16 cellular contexts compared by ENCODE assay signal in the genomic region with DNA sequence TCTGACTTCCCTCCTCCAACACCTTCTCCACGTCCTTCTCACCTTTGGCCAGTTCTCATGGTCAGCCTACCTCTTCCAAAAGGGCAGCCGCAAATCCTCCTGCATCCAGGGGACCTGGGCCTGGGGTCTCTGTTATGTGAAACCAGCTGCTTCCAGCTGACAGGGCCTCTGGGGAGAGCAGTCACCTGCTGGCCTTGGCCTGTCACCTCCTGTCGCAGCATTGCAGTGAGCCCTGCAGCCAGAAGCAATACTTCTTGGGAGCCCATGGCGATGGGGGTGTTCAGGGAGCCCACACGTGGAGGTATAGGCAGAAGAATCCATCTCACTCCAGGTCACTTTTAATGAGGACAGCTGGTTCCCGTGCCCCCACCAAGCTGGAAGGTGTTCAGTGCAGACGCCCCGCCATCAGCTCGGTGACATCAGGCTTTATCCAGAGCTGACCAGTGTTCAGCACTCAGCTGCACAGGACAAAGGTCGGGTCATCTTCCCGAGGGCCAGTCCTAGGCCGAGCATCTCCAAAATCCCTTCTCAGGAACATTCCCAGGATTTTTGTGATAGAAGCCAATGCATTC. TPM values are rescaled to one million over a fixed set of nuclear protein-coding genes. Genes with fewer than 3 reads are reported as not detected.
DNase-seq lines count a peak whose midpoint lies in the region; ATAC-seq and TF ChIP-seq lines count a peak whose summit lies in the region.
"Had no signal": no experiment of that assay in that cellular context is flagged by ENCODE, and none has a peak within 500 bp of the region (broad histone marks: within the 10 kb centered on the region; RNA-seq: fewer than 3 reads in every experiment).

No MANE protein-coding gene starts in this region.

- H3K27ac Mint-ChIP-seq in endothelial cell (ENCODE audit: unreplicated experiment): no peak overlapping the region

- peaks cover 0 to 9% of the 10 kb centered on the region in 2 experiments; a peak in 1 of 4 replicates for H3K4me1 ChIP-seq in SK-N-SH (ENCODE audit: control insufficient read depth in 1 of 2, insufficient read depth in 2 of 2, low read depth in 1 of 2, low read length in 1 of 2)
- H3K4me1 ChIP-seq in liver (ENCODE audit: control insufficient read depth in 4 of 4, insufficient read depth in 4 of 4, low read length in 3 of 4): peaks cover 0 to 8% (median 4%) of the 10 kb centered on the region in 4 donors
- H3K4me1 ChIP-seq in thyroid gland: peaks cover 30 to 70% of the 10 kb centered on the region in 2 donors

- H3K9me3 Mint-ChIP-seq in endothelial cell (ENCODE audit: unreplicated experiment): no peaks in the 10 kb centered on the region

- peaks cover 8% of the 10 kb centered on the region for H3K27me3 Mint-ChIP-seq in endothelial cell (ENCODE audit: unreplicated experiment)

- POLR2A ChIA-PET in SK-N-SH (lab: Yijun Ruan, JAX): no interaction called here

- CTCF ChIA-PET in SK-N-SH (lab: Yijun Ruan, JAX): interaction anchor here (1.0 to 1.6 kb wide), 3 partner anchors 10 to 205 kb away, joined by 4 to 5 read pairs (median 4); no protein-coding TSS in a partner anchor

- H3K27ac ChIP-seq in SK-N-SH (ENCODE audit: low read depth in 2 of 2, low read length in 1 of 2) (no peak overlapping the region), liver (ENCODE audit: low read depth in 1 of 2, low read length in 2 of 2) (no peak overlapping the region), thyroid gland (peak overlapping the region; percentile 41 to 65 (median 43))
- H3K27ac ChIP-seq: 22Rv1; BLaER1 treated with 17β-estradiol and CSF1 and Interleukin-3, amounts not matched to agents 10 nM and 100 nM; KMS-11 had no signal

- ATAC-seq in SK-N-SH treated with all-trans-retinoic acid at 6 μM for 48 hours (no peak), GM21529 (IDR thresholded peaks at IDR 0.05; ENCODE audit: unreplicated experiment) (no peak)

- H3K27me3 ChIP-seq in SK-N-SH (ENCODE audit: insufficient read depth) (no peaks in the 10 kb centered on the region), liver (ENCODE audit: control insufficient read depth in 4 of 4, insufficient read depth in 4 of 4, low read length in 3 of 4) (no peaks in the 10 kb centered on the region), thyroid gland (no peaks in the 10 kb centered on the region)
- H3K27me3 ChIP-seq: BLaER1 treated with 17β-estradiol and CSF1 and Interleukin-3, amounts not matched to agents 10 nM and 100 nM had no signal

- no peak overlapping the region for H3K4me3 Mint-ChIP-seq in endothelial cell (ENCODE audit: unreplicated experiment)

- H2AFZ ChIP-seq in SK-N-SH (ENCODE audit: low read depth): no peak overlapping the region

- H3K9me2 ChIP-seq in SK-N-SH: no peaks in the 10 kb centered on the region

- H3K4me2 ChIP-seq in SK-N-SH: no peak overlapping the region
- H3K4me2 ChIP-seq: BLaER1 treated with 17β-estradiol and CSF1 and Interleukin-3, amounts not matched to agents 10 nM and 100 nM; KMS-11 had no signal

- H3K4me1 Mint-ChIP-seq in endothelial cell (ENCODE audit: unreplicated experiment): no peaks in the 10 kb centered on the region

- H3K9ac ChIP-seq in SK-N-SH: no peak overlapping the region
- H3K9ac ChIP-seq in liver (ENCODE audit: low read depth in 1 of 2, low read length in 2 of 2): no peak overlapping the region
- H3K9ac ChIP-seq: BLaER1 treated with 17β-estradiol and CSF1 and Interleukin-3, amounts not matched to agents 10 nM and 100 nM; KMS-11 had no signal

- no peak for TF ChIP-seq CTCF in SK-N-SH (IDR thresholded peaks at IDR 0.05)
- no peak for TF ChIP-seq CTCF in liver (IDR thresholded peaks at IDR 0.05; ENCODE audit: low read depth, low read length, missing input control)
- TF ChIP-seq CTCF in thyroid gland (IDR thresholded peaks at IDR 0.05): no peak
- no peak for TF ChIP-seq CTCF in endothelial cell (IDR thresholded peaks at IDR 0.05; ENCODE audit: unreplicated experiment)

- H3K36me3 ChIP-seq in SK-N-SH (replicated peaks in 1 of 2; ENCODE audit: control insufficient read depth in 1 of 2, insufficient read depth in 2 of 2, low read length in 1 of 2) (no peaks in the 10 kb centered on the region), liver (ENCODE audit: control insufficient read depth in 4 of 4, insufficient read depth in 3 of 4, low read depth in 1 of 4, low read length in 3 of 4) (no peaks in the 10 kb centered on the region), thyroid gland (no peaks in the 10 kb centered on the region)
- H3K36me3 ChIP-seq: BLaER1 treated with 17β-estradiol and CSF1 and Interleukin-3, amounts not matched to agents 10 nM and 100 nM had no signal

- DNase-seq in SK-N-SH (peak; percentile 12), ecto neural progenitor cell (ENCODE audit: low spot score) (peak; percentile 51), thyroid gland (no peak), CD1c-positive myeloid dendritic cell (ENCODE audit: extremely low spot score) (no peak), endothelial cell (ENCODE audit: low spot score) (no peak)
- DNase-seq: DMS79 treated with DMSO at 0.1 percent for 48 hours, GOT3, NCI-H1092 treated with DMSO at 0.1 percent for 48 hours, NCI-H446, NCI-H748 treated with DMSO at 0.1 percent for 48 hours had no signal

- TF ChIP-seq POLR2A in thyroid gland (IDR thresholded peaks at IDR 0.05): no peak

- intact Hi-C loops in thyroid gland (cut with DNase I): no loop called here

- TF ChIP-seq RAD21 in SK-N-SH (IDR thresholded peaks at IDR 0.05; ENCODE audit: low read length): no peak
- TF ChIP-seq RAD21 in liver (IDR thresholded peaks at IDR 0.05): no peak

- no peaks in the 10 kb centered on the region for H4K20me1 ChIP-seq in SK-N-SH (ENCODE audit: insufficient read depth)

- no peaks in the 10 kb centered on the region for H3K36me3 Mint-ChIP-seq in endothelial cell (ENCODE audit: low read depth, unreplicated experiment)

- TF ChIP-seq EP300 in SK-N-SH (IDR thresholded peaks at IDR 0.05; ENCODE audit: borderline replicate concordance in 1 of 2, low read depth in 1 of 2, low read length in 1 of 2): no peak

- 75% methylated on average over 9 of the region's 12 CpGs for WGBS in SK-N-SH (ENCODE audit: low lambda C conversion rate)
- 77% methylated on average over 12 of the region's 12 CpGs for WGBS in liver
- 89 to 90% methylated on average over 5 to 12 of the region's 12 CpGs for WGBS in thyroid gland, 2 donors

- H3F3A ChIP-seq in SK-N-SH (replicated peaks; ENCODE audit: insufficient read depth): no peaks in the 10 kb centered on the region

- H3K4me3 ChIP-seq in SK-N-SH (ENCODE audit: low read depth in 2 of 2, low read length in 1 of 2): no peak overlapping the region
- no peak overlapping the region for H3K4me3 ChIP-seq in liver (ENCODE audit: low read depth in 1 of 3, low read length in 3 of 3)
- H3K4me3 ChIP-seq in thyroid gland (replicated peaks in 1 of 3): no peak overlapping the region
- H3K4me3 ChIP-seq: BLaER1 treated with 17β-estradiol and CSF1 and Interleukin-3, amounts not matched to agents 10 nM and 100 nM had no signal

- no peaks in the 10 kb centered on the region for H3K9me3 ChIP-seq in SK-N-SH
- H3K9me3 ChIP-seq in liver (ENCODE audit: control insufficient read depth in 4 of 4, low read length in 3 of 4): no peaks in the 10 kb centered on the region
- H3K9me3 ChIP-seq in thyroid gland: no peaks in the 10 kb centered on the region
- H3K9me3 ChIP-seq: BLaER1 treated with 17β-estradiol and CSF1 and Interleukin-3, amounts not matched to agents 10 nM and 100 nM had no signal

- no peaks in the 10 kb centered on the region for H3K79me2 ChIP-seq in SK-N-SH (ENCODE audit: insufficient read depth)

TF ChIP-seq in SK-N-SH, 30 proteins besides CTCF, POLR2A, EP300 and RAD21 (continues in another document):
- TF ChIP-seq TAF1 (IDR thresholded peaks at IDR 0.05; ENCODE audit: borderline replicate concordance, low read depth, low read length): no peak
- no peak for TF ChIP-seq TCF12 (IDR thresholded peaks at IDR 0.05)
- no peak for TF ChIP-seq RFX5 (IDR thresholded peaks at IDR 0.05; ENCODE audit: low read length)
- no peak for TF ChIP-seq MXI1 (IDR thresholded peaks at IDR 0.05; ENCODE audit: low read depth, low read length)

TF ChIP-seq in liver, 16 proteins besides CTCF, POLR2A, EP300 and RAD21:
- TF ChIP-seq GABPA (IDR thresholded peaks at IDR 0.05 in 1 of 2, conservative IDR thresholded peaks at IDR 0.05 in 1 of 2): no peak
- TF ChIP-seq, protein P1, sequence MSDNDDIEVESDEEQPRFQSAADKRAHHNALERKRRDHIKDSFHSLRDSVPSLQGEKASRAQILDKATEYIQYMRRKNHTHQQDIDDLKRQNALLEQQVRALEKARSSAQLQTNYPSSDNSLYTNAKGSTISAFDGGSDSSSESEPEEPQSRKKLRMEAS (IDR thresholded peaks at IDR 0.05): no peak
- TF ChIP-seq HNF4A (conservative IDR thresholded peaks at IDR 0.05): peak; percentile 41 to 48

RNA-seq across cellular contexts. Expression of a gene that starts 1.7 kb away (rescaled TPM):
- polyA plus RNA-seq in SK-N-SH (2012; rRNA removed): not detected in 2 replicates
- not detected in 2 replicates for polyA plus RNA-seq in SK-N-SH (2012; cell fraction: cytosol; rRNA removed)
- not detected in 2 replicates for polyA plus RNA-seq in SK-N-SH (2012; cell fraction: nucleus; rRNA removed)
- not detected for total RNA-seq in liver
- polyA plus RNA-seq in liver: under 1 TPM in 1 of 2 donors, not detected in 1; 0.08 TPM
- 1 to 10 TPM in 1 of 4 donors, under 1 TPM in 1, not detected in 2; 0.45 to 1.4 TPM for total RNA-seq in thyroid gland
- total RNA-seq in endothelial cell (ENCODE audit: unreplicated experiment): not detected

RNA-seq across cellular contexts. Expression of a gene that starts 30.0 kb away (rescaled TPM):
- polyA plus RNA-seq in SK-N-SH (2012; rRNA removed) (0.52 and 0.79 TPM in 2 replicates), liver (1 to 10 TPM in 1 of 2 donors, under 1 TPM in 1; 0.10 to 3.2 TPM)
- 0.33 and 0.49 TPM in 2 replicates for polyA plus RNA-seq in SK-N-SH (2012; cell fraction: cytosol; rRNA removed)
- 0.75 and 1.0 TPM in 2 replicates for polyA plus RNA-seq in SK-N-SH (2012; cell fraction: nucleus; rRNA removed)
- total RNA-seq in liver (under 1 TPM; 0.09 to 0.33 TPM), thyroid gland (1 to 10 TPM in 2 of 4 donors, under 1 TPM in 1, not detected in 1; 0.94 to 1.6 (median 1.1) TPM), endothelial cell (ENCODE audit: unreplicated experiment) (0.31 TPM)

Comparison
In these comparisons a context has a peak if more than half of its experiments do, and no peak if none do; other contexts are left out.
1. DNase-seq: peak in SK-N-SH (single experiment) and ecto neural progenitor cell (single experiment); none in thyroid gland (0 of 2), CD1c-positive myeloid dendritic cell (single experiment) and endothelial cell (single experiment).
2. H3K27ac ChIP-seq: peak in thyroid gland (3 of 3); none in SK-N-SH (0 of 2) and liver (0 of 2).